In genomic region chr1:182029379-182030331, GRCh38 we compare ENCODE assay signal across 8 cellular contexts. TPM values are rescaled to one million over a fixed set of nuclear protein-coding genes. Genes with fewer than 3 reads are reported as not detected.
DNase-seq lines count a peak whose midpoint lies in the region; ATAC-seq and TF ChIP-seq lines count a peak whose summit lies in the region.

No MANE protein-coding gene starts in this region.

- H3K36me3 Mint-ChIP-seq in GM23338 (ENCODE audit: low read depth), result peaks cover 3% of the 10 kb centered on the region; the same call in 1 of the 3 replicates
- H3K36me3 Mint-ChIP-seq in activated T-helper 2 cell treated with anti-CD3 and anti-CD28 coated beads, Interferon-gamma antibody, Interleukin-2, Interleukin-4, amounts not matched to agents 10 μg/mL and 5 μg/mL and 100 μg/mL, durations not matched to agents 14 hours and 24 hours and 36 hours (ENCODE audit: low read depth), result no peaks in the 10 kb centered on the region
- H3K36me3 Mint-ChIP-seq in natural killer cell treated with Interleukin-12 subunit alpha and Interleukin-12 subunit beta and Interleukin-15 and Interleukin-18, amount 100 ng/mL, for 72 hours, result no peaks in the 10 kb centered on the region

- no peaks in the 10 kb centered on the region; the same call in 2 of the 3 replicates for H3K9me3 Mint-ChIP-seq in GM23338
- no peaks in the 10 kb centered on the region for H3K9me3 Mint-ChIP-seq in activated T-helper 2 cell treated with anti-CD3 and anti-CD28 coated beads, Interferon-gamma antibody, Interleukin-2, Interleukin-4, amounts not matched to agents 10 μg/mL and 5 μg/mL and 100 μg/mL, durations not matched to agents 14 hours and 24 hours and 36 hours
- no peaks in the 10 kb centered on the region for H3K9me3 Mint-ChIP-seq in natural killer cell treated with Interleukin-12 subunit alpha and Interleukin-12 subunit beta and Interleukin-15 and Interleukin-18, amount 100 ng/mL, for 72 hours

- H3K4me3 Mint-ChIP-seq in GM23338, result peak overlapping the region; percentile 98
- peak overlapping the region; percentile 97 for H3K4me3 Mint-ChIP-seq in activated T-helper 2 cell treated with anti-CD3 and anti-CD28 coated beads, Interferon-gamma antibody, Interleukin-2, Interleukin-4, amounts not matched to agents 10 μg/mL and 5 μg/mL and 100 μg/mL, durations not matched to agents 14 hours and 24 hours and 36 hours (ENCODE audit: low read depth)
- H3K4me3 Mint-ChIP-seq in natural killer cell treated with Interleukin-12 subunit alpha and Interleukin-12 subunit beta and Interleukin-15 and Interleukin-18, amount 100 ng/mL, for 72 hours, result peak overlapping the region; percentile 92

- H3K4me1 Mint-ChIP-seq in GM23338, result peaks cover 13% of the 10 kb centered on the region
- peaks cover 14% of the 10 kb centered on the region for H3K4me1 Mint-ChIP-seq in activated T-helper 2 cell treated with anti-CD3 and anti-CD28 coated beads, Interferon-gamma antibody, Interleukin-2, Interleukin-4, amounts not matched to agents 10 μg/mL and 5 μg/mL and 100 μg/mL, durations not matched to agents 14 hours and 24 hours and 36 hours (ENCODE audit: low read depth)
- H3K4me1 Mint-ChIP-seq in natural killer cell treated with Interleukin-12 subunit alpha and Interleukin-12 subunit beta and Interleukin-15 and Interleukin-18, amount 100 ng/mL, for 72 hours (ENCODE audit: low read depth in 2 of 2), result peaks cover 8 to 12% of the 10 kb centered on the region in 2 donors

- H3K9me2 ChIP-seq in GM23338 (ENCODE audit: insufficient read depth), result no peaks in the 10 kb centered on the region

- H3K4me3 ChIP-seq in GM23338 (peak overlapping the region; percentile 59), fibroblast of the aortic adventitia (ENCODE audit: low read depth, low read length) (peak overlapping the region; percentile 60)

- peak overlapping the region; percentile 99 for H3K27ac Mint-ChIP-seq in GM23338
- H3K27ac Mint-ChIP-seq in activated T-helper 2 cell treated with anti-CD3 and anti-CD28 coated beads, Interferon-gamma antibody, Interleukin-2, Interleukin-4, amounts not matched to agents 10 μg/mL and 5 μg/mL and 100 μg/mL, durations not matched to agents 14 hours and 24 hours and 36 hours, result peak overlapping the region; percentile 95
- peak overlapping the region; percentile 75 to 80 for H3K27ac Mint-ChIP-seq in natural killer cell treated with Interleukin-12 subunit alpha and Interleukin-12 subunit beta and Interleukin-15 and Interleukin-18, amount 100 ng/mL, for 72 hours

- H3K27me3 ChIP-seq in GM23338 (ENCODE audit: insufficient read depth), result no peaks in the 10 kb centered on the region

- H2AFZ ChIP-seq in GM23338, result peak overlapping the region; percentile 64

- H3K79me2 ChIP-seq in GM23338 (replicated peaks; ENCODE audit: insufficient read depth), result peaks cover 10% of the 10 kb centered on the region

- H3K27me3 Mint-ChIP-seq in GM23338 (ENCODE audit: insufficient read depth, low read depth, poor library complexity), result peaks cover 5% of the 10 kb centered on the region
- peaks cover 2% of the 10 kb centered on the region for H3K27me3 Mint-ChIP-seq in activated T-helper 2 cell treated with anti-CD3 and anti-CD28 coated beads, Interferon-gamma antibody, Interleukin-2, Interleukin-4, amounts not matched to agents 10 μg/mL and 5 μg/mL and 100 μg/mL, durations not matched to agents 14 hours and 24 hours and 36 hours (ENCODE audit: low read depth)
- no peaks in the 10 kb centered on the region for H3K27me3 Mint-ChIP-seq in natural killer cell treated with Interleukin-12 subunit alpha and Interleukin-12 subunit beta and Interleukin-15 and Interleukin-18, amount 100 ng/mL, for 72 hours

- no peaks in the 10 kb centered on the region for H3K36me3 ChIP-seq in GM23338 (ENCODE audit: insufficient read depth)

- no peaks in the 10 kb centered on the region for H4K20me1 ChIP-seq in GM23338 (replicated peaks; ENCODE audit: insufficient read depth)

- TF ChIP-seq CTCF in GM23338 (conservative IDR thresholded peaks at IDR 0.05; ENCODE audit: low read depth in 2 of 2) (peak; percentile 31 to 45; a peak in 3 of 4 replicates), LNCAP (IDR thresholded peaks at IDR 0.05) (peak; percentile 50; the same call in 1 of the 2 replicates), fibroblast of the aortic adventitia (IDR thresholded peaks at IDR 0.05; ENCODE audit: insufficient read depth, low read length) (peak; percentile 15)

- peak overlapping the region; percentile 96 for H3K27ac ChIP-seq in GM23338 (ENCODE audit: low read depth)

- H3F3A ChIP-seq in GM23338 (replicated peaks; ENCODE audit: low read depth), result peaks cover 4% of the 10 kb centered on the region; the same call in 1 of the 2 replicates

- intact Hi-C loops in activated T-helper 2 cell treated with anti-CD3 and anti-CD28 coated beads, Interferon-gamma antibody, Interleukin-2, Interleukin-4, amounts not matched to agents 10 μg/mL and 5 μg/mL and 100 μg/mL, durations not matched to agents 14 hours and 24 hours and 36 hours (cut with micrococcal nuclease), result loop anchor here (2.0 to 10.0 kb wide), 3 partner anchors 17 to 635 kb away; partner anchors contain the start of gene GLUL

- H3K4me1 ChIP-seq in GM23338 (ENCODE audit: insufficient read depth), result peaks cover 13% of the 10 kb centered on the region; the same call in 1 of the 2 replicates

- ATAC-seq in GM23338, result peak; percentile 93
- peak; percentile 97 for ATAC-seq in natural killer cell treated with Interleukin-12 subunit alpha and Interleukin-12 subunit beta and Interleukin-15 and Interleukin-18, amount 100 ng/mL, for 72 hours

- peak overlapping the region; percentile 86 for H3K4me2 ChIP-seq in GM23338

- DNase-seq in EH (ENCODE audit: low read depth) (peak; percentile 92), GM23338 (ENCODE audit: low spot score) (peak; percentile 99), RPMI8226 (peak; percentile 97), fibroblast of the aortic adventitia (ENCODE audit: low read depth) (peak; percentile 79)
- DNase-seq in activated T-helper 2 cell treated with anti-CD3 and anti-CD28 coated beads, Interferon-gamma antibody, Interleukin-2, Interleukin-4, amounts not matched to agents 10 μg/mL and 5 μg/mL and 100 μg/mL, durations not matched to agents 14 hours and 24 hours and 36 hours (ENCODE audit: low spot score), result peak; percentile 98
- DNase-seq in natural killer cell treated with Interleukin-12 subunit alpha and Interleukin-12 subunit beta and Interleukin-15 and Interleukin-18, amount 100 ng/mL, for 72 hours (ENCODE audit: low spot score), result peak; percentile 95
- peak; percentile 97 for DNase-seq in stimulated activated naive CD4-positive, alpha-beta T cell treated with Interleukin-2 at 50 U/mL for 16 hours (lab: John Stamatoyannopoulos, UW)

TF ChIP-seq in GM23338, 12 proteins besides CTCF, POLR2A, EP300 and RAD21 (continues in another document):
- TF ChIP-seq CREB1 (CRISPR knock-in tag; IDR thresholded peaks at IDR 0.05; ENCODE audit: low read depth) (no peak), ZNF331 (CRISPR knock-in tag; IDR thresholded peaks at IDR 0.05; ENCODE audit: low read depth) (no peak), JUNB (IDR thresholded peaks at IDR 0.05; ENCODE audit: unreplicated experiment) (no peak), ETS1 (IDR thresholded peaks at IDR 0.05) (0 out of 2 replicates have a peak, but pooled peaks have one; percentile 14)

RNA-seq across cellular contexts. Expression of gene ZNF648, which starts 31.9 kb away (rescaled TPM):
- 0.58 and 1.2 TPM in 2 replicates for total RNA-seq in GM23338 (2014; rRNA removed; shearing (Covaris generic))
- 0.23 and 0.24 TPM in 2 replicates for polyA plus RNA-seq in GM23338 (2016; fragmentation: Nextera tagmentation; extraction: Ambion mirVana)
- total RNA-seq in activated T-helper 2 cell treated with anti-CD3 and anti-CD28 coated beads, Interferon-gamma antibody, Interleukin-2, Interleukin-4, amounts not matched to agents 10 μg/mL and 5 μg/mL and 100 μg/mL, durations not matched to agents 14 hours and 24 hours and 36 hours, result not detected in 2 replicates
- total RNA-seq in fibroblast of the aortic adventitia (ENCODE audit: low replicate concordance), result not detected in 2 replicates
- total RNA-seq in natural killer cell treated with Interleukin-12 subunit alpha and Interleukin-12 subunit beta and Interleukin-15 and Interleukin-18, amount 100 ng/mL, for 72 hours, result not detected

Comparison
In these comparisons a context has a peak if more than half of its experiments do, and no peak if none do; other contexts are left out.
1. Peak in every context shown above with its lines: DNase-seq, ATAC-seq, H3K4me3 ChIP-seq and H3K27ac ChIP-seq.